Comparison of ENCODE assay signal across 1 cellular context in the genomic region with DNA sequence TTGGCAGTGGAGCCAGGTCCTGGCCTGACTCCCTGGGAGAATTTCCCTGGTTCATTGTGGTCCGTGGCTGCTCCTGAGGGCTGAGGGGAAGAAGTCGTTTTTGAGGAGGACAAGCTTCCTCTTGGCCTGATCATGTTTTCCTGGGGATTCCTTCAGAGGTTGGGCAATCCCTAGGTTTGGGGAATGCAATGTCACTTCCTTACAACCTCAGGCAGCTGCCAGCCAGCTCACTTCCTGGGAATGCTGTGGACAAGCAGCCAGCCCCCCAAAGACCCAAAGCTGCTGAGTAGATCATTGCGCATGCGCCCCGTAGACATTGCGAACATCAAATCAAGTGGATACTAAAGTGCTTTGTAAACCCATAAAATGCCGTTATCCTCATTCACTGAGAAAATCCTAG.
TF ChIP-seq lines count a peak whose summit lies in the region.

No MANE protein-coding gene starts in this region.

TF ChIP-seq in HCT116, 20 proteins besides CTCF, POLR2A, EP300 and RAD21 (continued from another document):
- TF ChIP-seq SRF (IDR thresholded peaks at IDR 0.05; ENCODE audit: low read depth): no peak
- no peak for TF ChIP-seq ZFX (IDR thresholded peaks at IDR 0.05)
- no peak for TF ChIP-seq SP1 (IDR thresholded peaks at IDR 0.05; ENCODE audit: low read depth)
- no peak for TF ChIP-seq SIN3A (IDR thresholded peaks at IDR 0.05; ENCODE audit: low read depth)
- TF ChIP-seq ATF3 (IDR thresholded peaks at IDR 0.05): no peak
- TF ChIP-seq TCF7L2 (IDR thresholded peaks at IDR 0.05; ENCODE audit: borderline replicate concordance, extremely low read depth, insufficient read depth, insufficient read length): no peak
- no peak for TF ChIP-seq CEBPB (IDR thresholded peaks at IDR 0.05; ENCODE audit: low read depth)
- no peak for TF ChIP-seq ELF1 (IDR thresholded peaks at IDR 0.05; ENCODE audit: borderline replicate concordance, low read depth)
- no peak for TF ChIP-seq EZH2 (IDR thresholded peaks at IDR 0.05)
- TF ChIP-seq ZNF274 (IDR thresholded peaks at IDR 0.05; ENCODE audit: low read depth, low read length): no peak
